ENCODE assay signal across 20 cellular contexts in genomic region chr17:77824102-77824779, GRCh38.
DNase-seq lines count a peak whose midpoint lies in the region; ATAC-seq and TF ChIP-seq lines count a peak whose summit lies in the region.
"Had no signal": no experiment of that assay in that cellular context is flagged by ENCODE, and none has a peak within 500 bp of the region (broad histone marks: within the 10 kb centered on the region; RNA-seq: fewer than 3 reads in every experiment).

No MANE protein-coding gene starts in this region.

- no peaks in the 10 kb centered on the region for H3K36me3 ChIP-seq in sigmoid colon

- WGBS in sigmoid colon, 2 donors, result 90 to 91% methylated on average over 11 of the region's 11 CpGs

- peak overlapping the region; percentile 8 for H3K27ac Mint-ChIP-seq in stimulated activated naive CD8-positive, alpha-beta T cell treated with anti-CD3 and anti-CD28 coated beads, Interleukin-15, Interleukin-2, amounts not matched to agents 100 ng/mL and 50 ng/mL, for 24 hours
- no peak overlapping the region for H3K27ac Mint-ChIP-seq in chondrocyte (ENCODE audit: unreplicated experiment)
- H3K27ac Mint-ChIP-seq: CD14-positive monocyte had no signal

- H3K4me3 Mint-ChIP-seq in stimulated activated naive CD8-positive, alpha-beta T cell treated with anti-CD3 and anti-CD28 coated beads, Interleukin-15, Interleukin-2, amounts not matched to agents 100 ng/mL and 50 ng/mL, for 24 hours, result no peak overlapping the region
- no peak overlapping the region for H3K4me3 Mint-ChIP-seq in chondrocyte (ENCODE audit: unreplicated experiment)
- H3K4me3 Mint-ChIP-seq: B cell, CD14-positive monocyte, IgD-negative memory B cell had no signal

- no peaks in the 10 kb centered on the region for H3K4me1 ChIP-seq in sigmoid colon
- H3K4me1 ChIP-seq: A549 had no signal

- TF ChIP-seq CTCF in chondrocyte (IDR thresholded peaks at IDR 0.05) (no peak), sigmoid colon (IDR thresholded peaks at IDR 0.05) (no peak)

- no peak for TF ChIP-seq POLR2A in sigmoid colon (IDR thresholded peaks at IDR 0.05)

- no peaks in the 10 kb centered on the region for H3K9me3 ChIP-seq in sigmoid colon
- H3K9me3 ChIP-seq: A549 had no signal

- DNase-seq in stimulated activated naive CD8-positive, alpha-beta T cell treated with anti-CD3 and anti-CD28 coated beads, Interleukin-15, Interleukin-2, amounts not matched to agents 100 U/mL and 50 U/mL, for 24 hours, result no peak
- DNase-seq in chondrocyte (ENCODE audit: low spot score), result peak; percentile 59
- peak; percentile 32 for DNase-seq in sigmoid colon
- no peak for DNase-seq in head of caudate nucleus
- no peak for DNase-seq in nucleus accumbens (lab: John Stamatoyannopoulos, UW)
- DNase-seq in activated effector memory CD4-positive, alpha-beta T cell treated with Interleukin-2 at 50 U/mL for 16 hours, result no peak
- DNase-seq: DMS79, NCI-H1105, NCI-H146, NCI-H2029, NCI-H226, NCI-H510A treated with DMSO at 0.1 percent for 48 hours, NCI-H748 treated with DMSO at 0.1 percent for 48 hours, PC-9, RPMI8226 had no signal

- intact Hi-C loops in sigmoid colon (cut with DNase I) (no loop called here), head of caudate nucleus (cut with DNase I) (no loop called here)

- H3K4me1 Mint-ChIP-seq in stimulated activated naive CD8-positive, alpha-beta T cell treated with anti-CD3 and anti-CD28 coated beads, Interleukin-15, Interleukin-2, amounts not matched to agents 100 ng/mL and 50 ng/mL, for 24 hours (ENCODE audit: low read depth), result no peaks in the 10 kb centered on the region
- peaks cover 3% of the 10 kb centered on the region for H3K4me1 Mint-ChIP-seq in chondrocyte (ENCODE audit: low read depth)
- H3K4me1 Mint-ChIP-seq: B cell, CD14-positive monocyte had no signal

- no peak for TF ChIP-seq EP300 in sigmoid colon (IDR thresholded peaks at IDR 0.05)

- H3K27me3 ChIP-seq in sigmoid colon, result no peaks in the 10 kb centered on the region

- H3K36me3 Mint-ChIP-seq in stimulated activated naive CD8-positive, alpha-beta T cell treated with anti-CD3 and anti-CD28 coated beads, Interleukin-15, Interleukin-2, amounts not matched to agents 100 ng/mL and 50 ng/mL, for 24 hours (ENCODE audit: low read depth), result no peaks in the 10 kb centered on the region
- H3K36me3 Mint-ChIP-seq in chondrocyte (ENCODE audit: low read depth), result no peaks in the 10 kb centered on the region
- H3K36me3 Mint-ChIP-seq: CD14-positive monocyte, IgD-negative memory B cell had no signal

- ATAC-seq in stimulated activated naive CD8-positive, alpha-beta T cell treated with anti-CD3 and anti-CD28 coated beads, Interleukin-15, Interleukin-2, amounts not matched to agents 100 U/mL and 50 U/mL, for 24 hours, result no peak
- ATAC-seq: A549 had no signal

- no peaks in the 10 kb centered on the region for H3K9me3 Mint-ChIP-seq in stimulated activated naive CD8-positive, alpha-beta T cell treated with anti-CD3 and anti-CD28 coated beads, Interleukin-15, Interleukin-2, amounts not matched to agents 100 ng/mL and 50 ng/mL, for 24 hours
- H3K9me3 Mint-ChIP-seq in chondrocyte (ENCODE audit: low read depth), result no peaks in the 10 kb centered on the region

- H3K4me3 ChIP-seq in sigmoid colon, result no peak overlapping the region
- H3K4me3 ChIP-seq: A549, PC-9 had no signal

- H3K27ac ChIP-seq in sigmoid colon, result no peak overlapping the region
- H3K27ac ChIP-seq: A549, PC-9 had no signal

- no peaks in the 10 kb centered on the region for H3K27me3 Mint-ChIP-seq in stimulated activated naive CD8-positive, alpha-beta T cell treated with anti-CD3 and anti-CD28 coated beads, Interleukin-15, Interleukin-2, amounts not matched to agents 100 ng/mL and 50 ng/mL, for 24 hours
- H3K27me3 Mint-ChIP-seq in chondrocyte (ENCODE audit: low read depth), result peaks cover 9% of the 10 kb centered on the region

Comparison
In these comparisons a context has a peak if more than half of its experiments do, and no peak if none do; other contexts are left out.
1. DNase-seq: peak in chondrocyte (single experiment) and sigmoid colon (single experiment); none in stimulated activated naive CD8-positive, alpha-beta T cell treated with anti-CD3 and anti-CD28 coated beads, Interleukin-15, Interleukin-2, amounts not matched to agents 100 U/mL and 50 U/mL, for 24 hours (single experiment), head of caudate nucleus (0 of 42), nucleus accumbens (0 of 56) and activated effector memory CD4-positive, alpha-beta T cell treated with Interleukin-2 at 50 U/mL for 16 hours (single experiment).